In genomic region chr11:114438303-114438702, GRCh38 we compare ENCODE assay signal across 1 cellular context.
TF ChIP-seq lines count a peak whose summit lies in the region.

No MANE protein-coding gene starts in this region.

TF ChIP-seq in H1, 55 proteins besides CTCF, POLR2A, EP300 and RAD21:
- TF ChIP-seq TAF1 (IDR thresholded peaks at IDR 0.05; ENCODE audit: low read depth, low read length) (no peak), RXRA (IDR thresholded peaks at IDR 0.05; ENCODE audit: insufficient read depth, low read depth, low read length) (no peak), SRF (IDR thresholded peaks at IDR 0.05; ENCODE audit: low read depth, low read length) (no peak), RBBP5 (IDR thresholded peaks at IDR 0.05; ENCODE audit: borderline replicate concordance, low read depth, low read length) (no peak; the same call in 1 of the 2 replicates), POLR2AphosphoS5 (IDR thresholded peaks at IDR 0.05; ENCODE audit: low read depth, low read length) (peak; percentile 32; the same call in 1 of the 2 replicates), SAP30 (IDR thresholded peaks at IDR 0.05; ENCODE audit: insufficient read depth, insufficient replicate concordance, low read length) (no peak), BCL11A (IDR thresholded peaks at IDR 0.05; ENCODE audit: low read depth in 2 of 2, low read length in 2 of 2) (no peak), JUND (IDR thresholded peaks at IDR 0.05; ENCODE audit: low read length) (peak; percentile 84), ZNF274 (IDR thresholded peaks at IDR 0.05; ENCODE audit: borderline replicate concordance, extremely low read depth, low read length) (no peak), MAFK (IDR thresholded peaks at IDR 0.05; ENCODE audit: low read depth, low read length) (no peak), TEAD4 (IDR thresholded peaks at IDR 0.05; ENCODE audit: low read depth, low read length) (peak; percentile 82), SIX5 (IDR thresholded peaks at IDR 0.05; ENCODE audit: low read depth, low read length) (no peak), TCF12 (IDR thresholded peaks at IDR 0.05; ENCODE audit: low read depth, low read length) (no peak), EZH2 (IDR thresholded peaks at IDR 0.05; ENCODE audit: low read depth, low read length, severe bottlenecking) (no peak), SIN3A (conservative IDR thresholded peaks at IDR 0.05 in 1 of 2, IDR thresholded peaks at IDR 0.05 in 1 of 2; ENCODE audit: low read depth in 1 of 2, low read length in 2 of 2) (no peak), SP1 (IDR thresholded peaks at IDR 0.05; ENCODE audit: low read depth, low read length) (0 out of 2 replicates have a peak, but pooled peaks have one; percentile 32), BACH1 (IDR thresholded peaks at IDR 0.05; ENCODE audit: low read length) (no peak), YY1 (IDR thresholded peaks at IDR 0.05; ENCODE audit: low read depth, low read length) (peak; percentile 71; the same call in 1 of the 2 replicates), JUN (IDR thresholded peaks at IDR 0.05; ENCODE audit: low read depth, low read length) (no peak), RFX5 (IDR thresholded peaks at IDR 0.05; ENCODE audit: borderline replicate concordance, low read depth, low read length) (no peak), TAF7 (optimal IDR thresholded peaks at IDR 0.05; ENCODE audit: borderline replicate concordance, low read depth, low read length) (peak; percentile 78), KDM4A (IDR thresholded peaks at IDR 0.05; ENCODE audit: low read depth, low read length, severe bottlenecking) (no peak)
- TF ChIP-seq, protein P1, sequence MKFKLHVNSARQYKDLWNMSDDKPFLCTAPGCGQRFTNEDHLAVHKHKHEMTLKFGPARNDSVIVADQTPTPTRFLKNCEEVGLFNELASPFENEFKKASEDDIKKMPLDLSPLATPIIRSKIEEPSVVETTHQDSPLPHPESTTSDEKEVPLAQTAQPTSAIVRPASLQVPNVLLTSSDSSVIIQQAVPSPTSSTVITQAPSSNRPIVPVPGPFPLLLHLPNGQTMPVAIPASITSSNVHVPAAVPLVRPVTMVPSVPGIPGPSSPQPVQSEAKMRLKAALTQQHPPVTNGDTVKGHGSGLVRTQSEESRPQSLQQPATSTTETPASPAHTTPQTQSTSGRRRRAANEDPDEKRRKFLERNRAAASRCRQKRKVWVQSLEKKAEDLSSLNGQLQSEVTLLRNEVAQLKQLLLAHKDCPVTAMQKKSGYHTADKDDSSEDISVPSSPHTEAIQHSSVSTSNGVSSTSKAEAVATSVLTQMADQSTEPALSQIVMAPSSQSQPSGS (IDR thresholded peaks at IDR 0.05; ENCODE audit: low read length) = peak; percentile 43; the same call in 1 of the 2 replicates
- TF ChIP-seq, protein P2, sequence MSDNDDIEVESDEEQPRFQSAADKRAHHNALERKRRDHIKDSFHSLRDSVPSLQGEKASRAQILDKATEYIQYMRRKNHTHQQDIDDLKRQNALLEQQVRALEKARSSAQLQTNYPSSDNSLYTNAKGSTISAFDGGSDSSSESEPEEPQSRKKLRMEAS (IDR thresholded peaks at IDR 0.05) = no peak
